ENCODE assay signal across 22 cellular contexts in the genomic region with DNA sequence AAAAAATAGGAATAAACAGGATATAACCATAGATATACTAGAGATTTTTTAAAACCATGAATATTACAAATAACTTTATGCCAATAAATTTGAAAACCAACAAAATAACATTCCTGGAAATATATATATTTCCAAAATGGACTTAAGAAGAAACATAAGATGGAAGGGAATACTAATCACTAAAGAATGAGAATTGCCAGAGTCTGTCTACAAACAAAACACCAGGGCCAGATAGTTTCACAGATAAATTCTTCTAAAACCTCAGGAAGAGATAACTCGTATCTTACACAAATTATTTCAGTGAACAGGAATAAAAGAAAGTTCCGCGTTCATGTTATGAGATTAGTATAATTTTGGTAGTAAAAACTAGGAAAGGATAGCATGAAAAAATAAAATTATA.
A peak's percentile ranks its signal among the peaks of the same experiment; 100 is the strongest.
DNase-seq lines count a peak whose midpoint lies in the region; FAIRE-seq and TF ChIP-seq lines count a peak whose summit lies in the region.
"Had no signal": no experiment of that assay in that cellular context is flagged by ENCODE, and none has a peak within 500 bp of the region (broad histone marks: within the 10 kb centered on the region; RNA-seq: fewer than 3 reads in every experiment).

No MANE protein-coding gene starts in this region.

- intact Hi-C loops in kidney (cut with DNase I) = no loop called here

- H3K9me3 ChIP-seq in kidney (ENCODE audit: control insufficient read depth in 1 of 2, low read length in 2 of 2) = no peaks in the 10 kb centered on the region
- H3K9me3 ChIP-seq: BLaER1 treated with 17β-estradiol and CSF1 and Interleukin-3, amounts not matched to agents 10 nM and 100 nM had no signal

- no peak overlapping the region for H3K9ac ChIP-seq in kidney (ENCODE audit: low read length in 2 of 2)
- H3K9ac ChIP-seq: BLaER1 treated with 17β-estradiol and CSF1 and Interleukin-3, amounts not matched to agents 10 nM and 100 nM had no signal

- no peak overlapping the region for H3K4me3 ChIP-seq in kidney (ENCODE audit: low read length in 2 of 2)
- H3K4me3 ChIP-seq: BLaER1 treated with 17β-estradiol and CSF1 and Interleukin-3, amounts not matched to agents 10 nM and 100 nM had no signal

- peaks cover 12 to 18% of the 10 kb centered on the region in 2 donors for H3K36me3 ChIP-seq in kidney (ENCODE audit: control insufficient read depth in 1 of 2, insufficient read depth in 2 of 2, low read length in 2 of 2)

- peak; percentile 4 for DNase-seq in EL
- DNase-seq in amniotic epithelial cell (ENCODE audit: low read depth) = peak; percentile 91
- DNase-seq in kidney = no peak
- no peak for DNase-seq in NCI-H446 (lab: John Stamatoyannopoulos, UW)
- no peak for DNase-seq in stimulated activated CD4-positive, alpha-beta T cell treated with anti-CD3 and anti-CD28 coated beads, Interleukin-2, amount 100 ng/mL, for 24 hours
- DNase-seq in NCI-H748 (lab: John Stamatoyannopoulos, UW; ENCODE audit: unreplicated experiment) = no peak
- DNase-seq: CD8-positive, alpha-beta T cell; DND-41; GDM1; GOT3; HCEC 1CT; KG1; NCI-H1092; NCI-H1436; NCI-H187 treated with DMSO at 0.1 percent for 48 hours; NCI-H345; NCI-H524 treated with DMSO at 0.1 percent for 48 hours; OCI-M1; Right ventricle myocardium superior had no signal

- no peak overlapping the region for H3K27ac ChIP-seq in kidney (ENCODE audit: low read depth in 2 of 2, low read length in 2 of 2)
- H3K27ac ChIP-seq: BLaER1 treated with 17β-estradiol and CSF1 and Interleukin-3, amounts not matched to agents 10 nM and 100 nM had no signal

- peak; percentile 64 for FAIRE-seq in colon (lab: Jason Lieb, UNC)
- peak; percentile 41 for FAIRE-seq in kidney (lab: Jason Lieb, UNC)
- FAIRE-seq: GM18507 had no signal

- H3K4me1 ChIP-seq in kidney (ENCODE audit: control insufficient read depth in 1 of 2, insufficient read depth in 1 of 2, low read depth in 1 of 2, low read length in 2 of 2) = no peaks in the 10 kb centered on the region
- H3K4me1 ChIP-seq: BLaER1 treated with 17β-estradiol and CSF1 and Interleukin-3, amounts not matched to agents 10 nM and 100 nM had no signal

- TF ChIP-seq CTCF in kidney (IDR thresholded peaks at IDR 0.05; ENCODE audit: borderline replicate concordance, extremely low read depth, insufficient read depth) = no peak

Comparison
In these comparisons a context has a peak if more than half of its experiments do, and no peak if none do; other contexts are left out.
1. DNase-seq: peak in EL (single experiment) and amniotic epithelial cell (single experiment); none in kidney (single experiment), NCI-H446 (0 of 2), stimulated activated CD4-positive, alpha-beta T cell treated with anti-CD3 and anti-CD28 coated beads, Interleukin-2, amount 100 ng/mL, for 24 hours (0 of 2) and NCI-H748 (single experiment).